In the genomic region with DNA sequence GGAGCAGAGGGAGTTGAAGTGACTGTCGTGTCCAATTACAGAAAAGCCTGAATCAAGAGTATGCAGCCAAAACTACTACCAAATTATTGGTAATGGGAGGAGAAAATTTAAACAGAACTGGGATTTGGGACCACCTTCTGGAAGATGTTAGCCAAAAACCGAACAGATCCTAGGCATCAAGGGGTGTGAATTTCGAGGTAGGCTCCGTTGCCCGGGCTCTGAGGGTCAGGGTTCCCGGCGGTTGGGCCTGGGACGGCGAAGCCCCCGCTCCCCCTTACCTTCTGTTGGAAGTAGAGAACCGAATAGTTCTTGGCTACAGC, we compare ENCODE assay signal across 8 cellular contexts. TPM values are rescaled to one million over a fixed set of nuclear protein-coding genes. Genes with fewer than 3 reads are reported as not detected.
DNase-seq lines count a peak whose midpoint lies in the region; ATAC-seq and TF ChIP-seq lines count a peak whose summit lies in the region.

No MANE protein-coding gene starts in this region.

- H3K27ac ChIP-seq in cardiac muscle cell, result peak overlapping the region; percentile 87
- peak overlapping the region; percentile 85 for H3K27ac ChIP-seq in subcutaneous abdominal adipose tissue (ENCODE audit: low read depth, low read length)

- DNase-seq in cardiac muscle cell (ENCODE audit: low read depth in 1 of 2, low spot score in 1 of 2) (peak in 1 of 2 donors; percentile 18), Right ventricle myocardium inferior (ENCODE audit: missing footprints) (no peak), activated B cell treated with CpG ODN at 0.5 μM for 24 hours (no peak), NCI-H1436 treated with DMSO at 0.1 percent for 48 hours (lab: John Stamatoyannopoulos, UW) (no peak), SIG-M5 (lab: John Stamatoyannopoulos, UW) (no peak)

- H3K4me3 ChIP-seq in cardiac muscle cell (peak overlapping the region; percentile 50), iPS-11a (ENCODE audit: low read depth, low read length) (peak overlapping the region; percentile 94), subcutaneous abdominal adipose tissue (ENCODE audit: low read depth in 1 of 5, low read length in 5 of 5) (peak overlapping the region; percentile 70 to 90 (median 83))

- peak overlapping the region; percentile 100 for H3K4me3 Mint-ChIP-seq in activated B cell treated with CpG ODN at 0.5 μM for 24 hours

- peaks cover 63% of the 10 kb centered on the region for H3K4me1 Mint-ChIP-seq in activated B cell treated with CpG ODN at 0.5 μM for 24 hours

- H3K27me3 Mint-ChIP-seq in activated B cell treated with CpG ODN at 0.5 μM for 24 hours, result no peaks in the 10 kb centered on the region

- ATAC-seq in Right ventricle myocardium inferior (no peak), activated B cell treated with CpG ODN at 0.5 μM for 24 hours (ENCODE audit: low read depth) (no peak), HG02610 (IDR thresholded peaks at IDR 0.05; ENCODE audit: unreplicated experiment) (no peak)

- CTCF ChIA-PET in activated B cell treated with CpG ODN at 0.5 μM for 24 hours (lab: Charles Lee), result interaction anchor here (0.9 to 5.1 kb wide), 5 partner anchors 12 to 386 kb away, joined by 3 to 39 read pairs (median 5); a partner anchor contains a TSS

- no peaks in the 10 kb centered on the region for H3K9me3 ChIP-seq in cardiac muscle cell (ENCODE audit: low read depth)
- H3K9me3 ChIP-seq in subcutaneous abdominal adipose tissue (ENCODE audit: control insufficient read depth in 5 of 5, low read length in 5 of 5), result no peaks in the 10 kb centered on the region

- H3K9ac ChIP-seq in subcutaneous abdominal adipose tissue (ENCODE audit: low read length in 5 of 5), result peak overlapping the region; percentile 83 to 96 (median 91)

- H3K4me1 ChIP-seq in cardiac muscle cell (ENCODE audit: low read depth), result peaks cover 7% of the 10 kb centered on the region
- peaks cover 3 to 49% (median 37%) of the 10 kb centered on the region in 5 donors for H3K4me1 ChIP-seq in subcutaneous abdominal adipose tissue (ENCODE audit: control insufficient read depth in 5 of 5, insufficient read depth in 5 of 5, low read length in 5 of 5)

- peak overlapping the region; percentile 99 for H3K27ac Mint-ChIP-seq in activated B cell treated with CpG ODN at 0.5 μM for 24 hours

- H3K27me3 ChIP-seq in cardiac muscle cell (no peaks in the 10 kb centered on the region), subcutaneous abdominal adipose tissue (ENCODE audit: control insufficient read depth in 5 of 5, insufficient read depth in 4 of 5, low read length in 5 of 5) (no peaks in the 10 kb centered on the region)

- POLR2A ChIA-PET in activated B cell treated with CpG ODN at 0.5 μM for 24 hours (lab: Charles Lee), result interaction anchor here (0.7 to 4.4 kb wide), 12 partner anchors 11 to 385 kb away, joined by 3 to 86 read pairs (median 13); a partner anchor contains a TSS

- H3K36me3 ChIP-seq in cardiac muscle cell (no peaks in the 10 kb centered on the region), subcutaneous abdominal adipose tissue (ENCODE audit: control insufficient read depth in 5 of 5, insufficient read depth in 5 of 5, low read length in 5 of 5) (no peaks in the 10 kb centered on the region)

- intact Hi-C loops in Right ventricle myocardium inferior (cut with DNase I), result loop anchor here (2.0 to 10.0 kb wide), 3 partner anchors 31 to 257 kb away; a partner anchor contains a TSS
- intact Hi-C loops in activated B cell treated with CpG ODN at 0.5 μM for 24 hours (cut with micrococcal nuclease), result loop anchor here (1.0 kb wide), 1 partner anchor 33 kb away; no protein-coding TSS in a partner anchor

- peaks cover 4% of the 10 kb centered on the region for H3K9me3 Mint-ChIP-seq in activated B cell treated with CpG ODN at 0.5 μM for 24 hours

- TF ChIP-seq CTCF in cardiac muscle cell (IDR thresholded peaks at IDR 0.05; ENCODE audit: low read depth, low read length) (no peak), activated B cell treated with CpG ODN at 0.5 μM for 24 hours (IDR thresholded peaks at IDR 0.05) (no peak)

- peaks cover 21% of the 10 kb centered on the region for H3K36me3 Mint-ChIP-seq in activated B cell treated with CpG ODN at 0.5 μM for 24 hours (ENCODE audit: low read depth)

RNA-seq across cellular contexts. Expression of a gene that starts 0.3 kb away (rescaled TPM):
- total RNA-seq in cardiac muscle cell (58.7 and 61.1 TPM in 2 replicates), Right ventricle myocardium inferior (43.4 TPM), activated B cell treated with CpG ODN at 0.5 μM for 24 hours (29.8 and 34.8 TPM in 2 replicates)
- 106 and 130 TPM in 2 replicates for polyA plus RNA-seq in cardiac muscle cell

RNA-seq across cellular contexts. Expression of a gene that starts 1.6 kb away (rescaled TPM):
- total RNA-seq in cardiac muscle cell, result 2.3 and 4.0 TPM in 2 replicates
- 4.8 and 6.2 TPM in 2 replicates for polyA plus RNA-seq in cardiac muscle cell
- total RNA-seq in Right ventricle myocardium inferior, result 0.95 TPM
- 4.4 and 4.7 TPM in 2 replicates for total RNA-seq in activated B cell treated with CpG ODN at 0.5 μM for 24 hours
